Comparison of ENCODE assay signal across 7 cellular contexts in genomic region chr7:151518105-151518780, GRCh38. TPM values are rescaled to one million over a fixed set of nuclear protein-coding genes. Genes with fewer than 3 reads are reported as not detected.
DNase-seq lines count a peak whose midpoint lies in the region; ATAC-seq, FAIRE-seq and TF ChIP-seq lines count a peak whose summit lies in the region.

No MANE protein-coding gene starts in this region.

- intact Hi-C loops in transverse colon (cut with DNase I; ENCODE audit: low total_unique reads): loop anchor here (10.0 kb wide), 1 partner anchor 107 kb away; no protein-coding TSS in a partner anchor

- no peak for DNase-seq in GM19239 (ENCODE audit: insufficient read length, low spot score)
- DNase-seq in Peyer's patch: peak; percentile 33 to 90 (median 84)
- DNase-seq in activated naive CD4-positive, alpha-beta T cell (lab: John Stamatoyannopoulos, UW): peak in 3 of 4 experiments; percentile 12 to 27 (median 20)
- no peak for DNase-seq in glutamatergic neuron
- peak; percentile 30 for DNase-seq in pons (ENCODE audit: low spot score)
- peak; percentile 75 for DNase-seq in transverse colon

- peaks cover 10% of the 10 kb centered on the region for H3K27me3 Mint-ChIP-seq in glutamatergic neuron (ENCODE audit: unreplicated experiment)

- H3K27me3 ChIP-seq in Peyer's patch: no peaks in the 10 kb centered on the region
- H3K27me3 ChIP-seq in transverse colon: no peaks in the 10 kb centered on the region

- H3K9me3 Mint-ChIP-seq in glutamatergic neuron (ENCODE audit: unreplicated experiment): peaks cover 20% of the 10 kb centered on the region

- H3K9me3 ChIP-seq in Peyer's patch (no peaks in the 10 kb centered on the region), transverse colon (no peaks in the 10 kb centered on the region)

- H3K4me1 ChIP-seq in Peyer's patch: peaks cover 0 to 37% (median 6%) of the 10 kb centered on the region in 4 donors
- peaks cover 3 to 45% (median 26%) of the 10 kb centered on the region in 4 donors for H3K4me1 ChIP-seq in transverse colon

- peak; percentile 61 for FAIRE-seq in GM19239 (lab: Jason Lieb, UNC)

- TF ChIP-seq CTCF in Peyer's patch (IDR thresholded peaks at IDR 0.05) (peak in 2 of 6 experiments; percentile 5 to 26), glutamatergic neuron (IDR thresholded peaks at IDR 0.05; ENCODE audit: partially characterized antibody, unreplicated experiment) (no peak), transverse colon (IDR thresholded peaks at IDR 0.05) (no peak)

- peak; percentile 78 to 87 for TF ChIP-seq POLR2A in Peyer's patch (IDR thresholded peaks at IDR 0.05)
- TF ChIP-seq POLR2A in transverse colon (IDR thresholded peaks at IDR 0.05): peak; percentile 62

- peak overlapping the region; percentile 93 for H3K27ac Mint-ChIP-seq in glutamatergic neuron (ENCODE audit: unreplicated experiment)

- in situ Hi-C loops in transverse colon (cut with MboI; ENCODE audit: low pct_ligation_motif_present in 1 of 4, low pct_unique_long_range_greater_than_20kb in 1 of 4, low sequenced_read_pairs in 3 of 4): no loop called here

- no peaks in the 10 kb centered on the region for H3K36me3 ChIP-seq in Peyer's patch
- H3K36me3 ChIP-seq in transverse colon: no peaks in the 10 kb centered on the region

- peak overlapping the region; percentile 88 to 99 (median 94) for H3K4me3 ChIP-seq in Peyer's patch
- H3K4me3 ChIP-seq in transverse colon: peak overlapping the region; percentile 73 to 97 (median 82)

- WGBS in transverse colon (ENCODE audit: low coverage in 1 of 2), 2 donors: 0 to 2% methylated on average over 15 to 30 of the region's 30 CpGs

- no peaks in the 10 kb centered on the region for H3K36me3 Mint-ChIP-seq in glutamatergic neuron (ENCODE audit: unreplicated experiment)

- H3K4me3 Mint-ChIP-seq in glutamatergic neuron (ENCODE audit: unreplicated experiment): peak overlapping the region; percentile 100

- no peak for ATAC-seq in GM21529 (IDR thresholded peaks at IDR 0.05; ENCODE audit: unreplicated experiment)

- H3K27ac ChIP-seq in Peyer's patch (peak overlapping the region; percentile 99 to 100 (median 100)), transverse colon (peak overlapping the region; percentile 99 to 100 (median 99))

- H3K4me1 Mint-ChIP-seq in glutamatergic neuron (ENCODE audit: low read depth, unreplicated experiment): peaks cover 17% of the 10 kb centered on the region

- TF ChIP-seq EP300 in transverse colon (IDR thresholded peaks at IDR 0.05; ENCODE audit: low read depth): no peak

RNA-seq across cellular contexts. Expression of gene RHEB, which starts 1.5 kb away (rescaled TPM):
- total RNA-seq in Peyer's patch (10 to 100 TPM; 34.7 to 46.9 (median 41.5) TPM), glutamatergic neuron (ENCODE audit: unreplicated experiment) (88.2 TPM), transverse colon (10 to 100 TPM; 12.7 to 70.5 (median 42.8) TPM)

Comparison
In these comparisons a context has a peak if more than half of its experiments do, and no peak if none do; other contexts are left out.
1. DNase-seq: peak in Peyer's patch (3 of 3), activated naive CD4-positive, alpha-beta T cell (3 of 4), pons (single experiment) and transverse colon (single experiment); none in GM19239 (single experiment) and glutamatergic neuron (single experiment).